In the genomic region with DNA sequence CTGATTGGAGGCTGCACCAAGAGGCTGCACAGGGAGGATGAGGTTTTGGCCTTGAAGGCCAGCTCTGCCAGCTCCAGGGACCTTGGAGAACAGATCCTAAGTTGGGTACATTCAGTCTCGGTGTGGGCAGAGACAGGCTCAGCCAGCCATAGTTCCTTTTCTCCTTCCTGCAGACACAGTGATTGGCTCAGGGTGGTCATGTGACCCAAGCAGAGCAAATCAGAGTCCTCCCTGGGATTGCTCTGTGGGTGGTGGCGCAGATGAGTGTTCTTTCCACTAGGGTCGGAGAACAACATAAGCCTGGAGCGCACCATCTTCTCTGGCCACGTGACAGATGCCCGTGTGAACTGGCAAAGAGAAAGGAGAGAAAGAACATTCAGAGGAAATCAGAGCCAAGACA, we compare ENCODE assay signal across 18 cellular contexts.
"Had no signal": no experiment of that assay in that cellular context is flagged by ENCODE, and none has a peak within 500 bp of the region (broad histone marks: within the 10 kb centered on the region; RNA-seq: fewer than 3 reads in every experiment).

No MANE protein-coding gene starts in this region.

- H3K9me3 Mint-ChIP-seq: immature natural killer cell, neural crest cell had no signal

- H3K27me3 Mint-ChIP-seq: activated naive CD8-positive, alpha-beta T cell had no signal

- H3K4me3 ChIP-seq: esophagus squamous epithelium, heart right ventricle, mucosa of descending colon, tibial nerve, uterus had no signal

- H3K4me1 Mint-ChIP-seq: immature natural killer cell had no signal

- H3K9me3 ChIP-seq: esophagus squamous epithelium, mucosa of descending colon, uterus had no signal

- H3K36me3 ChIP-seq: esophagus squamous epithelium, heart right ventricle, tibial nerve, uterus had no signal

- H3K27ac Mint-ChIP-seq: activated naive CD8-positive, alpha-beta T cell; immature natural killer cell; naive B cell had no signal

- H3K27me3 ChIP-seq: esophagus squamous epithelium, heart right ventricle, tibial nerve, uterus had no signal

- H3K4me3 Mint-ChIP-seq: activated naive CD8-positive, alpha-beta T cell; immature natural killer cell; neural crest cell had no signal

- H3K4me1 ChIP-seq: esophagus squamous epithelium, tibial nerve, uterus had no signal

- H3K36me3 Mint-ChIP-seq: activated naive CD8-positive, alpha-beta T cell; immature natural killer cell; naive B cell had no signal

- H3K27ac ChIP-seq: esophagus squamous epithelium, heart right ventricle, tibial nerve, uterus had no signal

- DNase-seq: activated CD4-positive, alpha-beta T cell treated with anti-CD3 and anti-CD28 coated beads for 1 hour; activated CD4-positive, alpha-beta T cell treated with anti-CD3 and anti-CD28 coated beads, Interleukin-2, amount 50 U/mL, for 48 hours; dermis blood vessel endothelial cell; effector memory CD4-positive, alpha-beta T cell; esophagus squamous epithelium; heart right ventricle; immature natural killer cell; mesenchymal stem cell; mucosa of descending colon; naive B cell; retina; stimulated activated CD4-positive, alpha-beta T cell treated with anti-CD3 and anti-CD28 coated beads, Interleukin-12 subunit alpha, Interleukin-12 subunit beta, amount 100 ng/mL, for 4 hours; stimulated activated CD4-positive, alpha-beta T cell treated with anti-CD3 and anti-CD28 coated beads, Interleukin-1b, Interleukin-23, amount 100 ng/mL, for 48 hours; stimulated activated naive CD8-positive, alpha-beta T cell treated with anti-CD3 and anti-CD28 coated beads, Interleukin-15, Interleukin-2, amounts not matched to agents 100 U/mL and 50 U/mL, for 24 hours; uterus had no signal
